In genomic region chr5:108184940-108185339, GRCh38 we compare ENCODE assay signal across 7 cellular contexts.
"Had no signal": no experiment of that assay in that cellular context is flagged by ENCODE, and none has a peak within 500 bp of the region (broad histone marks: within the 10 kb centered on the region; RNA-seq: fewer than 3 reads in every experiment).

No MANE protein-coding gene starts in this region.

- H3K4me2 ChIP-seq: KMS-11 had no signal

- DNase-seq: GM23248, GOT3, H9, HCEC 1CT, IMR-90 had no signal

- H3K4me3 ChIP-seq: GM23248 had no signal

- H2AFZ ChIP-seq: GM23248 had no signal

- H3K27ac ChIP-seq: GM23248, KMS-11 had no signal

- FAIRE-seq: HTR-8/SVneo had no signal

- H3K9ac ChIP-seq: GM23248, KMS-11 had no signal
